ENCODE assay signal across 8 cellular contexts in the genomic region with DNA sequence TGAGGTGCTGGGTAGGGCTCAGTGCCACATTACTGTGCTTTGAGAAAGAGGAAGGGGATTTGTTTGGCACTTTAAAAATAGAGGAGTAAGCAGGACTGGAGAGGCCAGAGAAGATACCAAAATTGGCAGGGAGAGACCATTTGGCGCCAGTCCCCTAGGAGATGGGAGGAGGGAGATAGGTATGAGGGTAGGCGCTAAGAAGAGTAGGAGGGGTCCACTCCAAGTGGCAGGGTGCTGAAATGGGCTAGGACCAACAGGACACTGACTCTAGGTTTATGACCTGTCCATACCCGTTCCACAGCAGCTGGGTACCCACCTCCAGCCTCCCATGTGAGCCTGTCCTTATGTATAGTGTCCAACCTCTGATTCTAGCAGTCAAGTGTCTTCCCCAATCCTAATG. TPM values are rescaled to one million over a fixed set of nuclear protein-coding genes. Genes with fewer than 3 reads are reported as not detected.
DNase-seq lines count a peak whose midpoint lies in the region; ATAC-seq and TF ChIP-seq lines count a peak whose summit lies in the region.

No MANE protein-coding gene starts in this region.

- H3K4me3 ChIP-seq in GM23248: no peak overlapping the region
- no peak overlapping the region for H3K4me3 ChIP-seq in SK-N-MC
- peak overlapping the region in 1 of 2 donors; percentile 95 for H3K4me3 ChIP-seq in gastroesophageal sphincter
- H3K4me3 ChIP-seq in sigmoid colon: peak overlapping the region in 1 of 4 donors; percentile 77

- H3K36me3 ChIP-seq in GM23248 (ENCODE audit: low read depth): no peaks in the 10 kb centered on the region
- H3K36me3 ChIP-seq in SK-N-MC (ENCODE audit: insufficient read depth, low read length): peaks cover 15% of the 10 kb centered on the region; the same call in 1 of the 2 replicates
- peaks cover 0 to 33% of the 10 kb centered on the region in 2 donors for H3K36me3 ChIP-seq in gastroesophageal sphincter
- H3K36me3 ChIP-seq in sigmoid colon: peaks cover 0 to 26% (median 7%) of the 10 kb centered on the region in 4 donors

- H3K9ac ChIP-seq in GM23248 (no peak overlapping the region), SK-N-MC (ENCODE audit: insufficient read length) (no peak overlapping the region)

- no peak for TF ChIP-seq EP300 in gastroesophageal sphincter (IDR thresholded peaks at IDR 0.05)
- TF ChIP-seq EP300 in sigmoid colon (IDR thresholded peaks at IDR 0.05): no peak

- TF ChIP-seq POLR2A in gastroesophageal sphincter (IDR thresholded peaks at IDR 0.05) (no peak), sigmoid colon (IDR thresholded peaks at IDR 0.05) (no peak)

- H2AFZ ChIP-seq in GM23248: no peak overlapping the region

- in situ Hi-C loops in GM23248 (cut with MboI): no loop called here

- H3K27me3 ChIP-seq in GM23248 (replicated peaks; ENCODE audit: insufficient read depth) (no peaks in the 10 kb centered on the region), gastroesophageal sphincter (no peaks in the 10 kb centered on the region), sigmoid colon (no peaks in the 10 kb centered on the region)

- peaks cover 9% of the 10 kb centered on the region; the same call in 1 of the 2 replicates for H3F3A ChIP-seq in GM23248 (ENCODE audit: insufficient read depth)

- no peaks in the 10 kb centered on the region for H3K9me2 ChIP-seq in GM23248 (ENCODE audit: insufficient read depth)

- 80 to 86% methylated on average over 3 of the region's 3 CpGs for WGBS in GM23248 (ENCODE audit: low coverage in 1 of 2, low lambda C conversion rate in 2 of 2, missing lambda C conversion rate in 2 of 2), 2 experiments
- WGBS in gastroesophageal sphincter (ENCODE audit: low coverage in 1 of 2), 2 donors: 66 to 90% methylated on average over 2 to 3 of the region's 3 CpGs
- WGBS in sigmoid colon, 2 donors: 67 to 91% methylated on average over 3 of the region's 3 CpGs

- DNase-seq in GM23248 (no peak), SK-N-MC (ENCODE audit: low read depth, low spot score) (no peak), sigmoid colon (no peak), UCSD-AML1 (lab: John Stamatoyannopoulos, UW; ENCODE audit: unreplicated experiment) (no peak), NCI-H1417 (lab: John Stamatoyannopoulos, UW) (no peak)

- intact Hi-C loops in sigmoid colon (cut with DNase I): loop anchor here (5.0 kb wide), 1 partner anchor 37 kb away; a partner anchor contains a TSS

- peaks cover 69% of the 10 kb centered on the region for H3K79me2 ChIP-seq in GM23248 (ENCODE audit: insufficient read depth)

- H3K4me1 ChIP-seq in GM23248 (ENCODE audit: insufficient read depth) (peaks cover 12% of the 10 kb centered on the region), gastroesophageal sphincter (peaks cover 0 to 84% (median 44%) of the 10 kb centered on the region in 3 donors), sigmoid colon (peaks cover 0 to 64% (median 56%) of the 10 kb centered on the region in 4 donors)

- TF ChIP-seq CTCF in gastroesophageal sphincter (IDR thresholded peaks at IDR 0.05) (no peak), sigmoid colon (IDR thresholded peaks at IDR 0.05) (no peak)

- 0 out of 2 replicates have a peak overlapping the region, but pooled peaks have one; percentile 11 for H3K27ac ChIP-seq in GM23248
- peak overlapping the region; percentile 80; the same call in 1 of the 2 replicates for H3K27ac ChIP-seq in SK-N-MC
- peak overlapping the region in 3 of 4 donors; percentile 85 to 96 (median 96) for H3K27ac ChIP-seq in gastroesophageal sphincter
- H3K27ac ChIP-seq in sigmoid colon: peak overlapping the region; percentile 93 to 98 (median 97)

- no peak for ATAC-seq in gastroesophageal sphincter
- ATAC-seq in GM18861 (IDR thresholded peaks at IDR 0.05; ENCODE audit: unreplicated experiment): no peak
- ATAC-seq in HG03378 (IDR thresholded peaks at IDR 0.05; ENCODE audit: unreplicated experiment): no peak

- H3K9me3 ChIP-seq in GM23248 (ENCODE audit: low read depth): no peaks in the 10 kb centered on the region
- H3K9me3 ChIP-seq in SK-N-MC (ENCODE audit: low read depth, low read length): no peaks in the 10 kb centered on the region
- no peaks in the 10 kb centered on the region for H3K9me3 ChIP-seq in gastroesophageal sphincter
- no peaks in the 10 kb centered on the region for H3K9me3 ChIP-seq in sigmoid colon

- no peak overlapping the region for H3K4me2 ChIP-seq in GM23248 (ENCODE audit: unreplicated experiment)

- H4K20me1 ChIP-seq in GM23248 (ENCODE audit: insufficient read depth): no peaks in the 10 kb centered on the region

RNA-seq across cellular contexts. Expression of a gene that starts 1.0 kb away (rescaled TPM):
- total RNA-seq in GM23248 (2014; rRNA removed; shearing (Covaris generic)): 3.7 and 7.5 TPM in 2 replicates
- 16.7 and 21.0 TPM in 2 replicates for polyA plus RNA-seq in GM23248 (2016; fragmentation: Nextera tagmentation; extraction: Ambion mirVana)
- 10 to 100 TPM; 13.9 to 21.2 (median 15.6) TPM for total RNA-seq in gastroesophageal sphincter
- 10 to 100 TPM; 13.7 to 23.3 (median 15.0) TPM for total RNA-seq in sigmoid colon
- 10 to 100 TPM; 17.8 to 32.9 (median 18.6) TPM for polyA plus RNA-seq in sigmoid colon

RNA-seq across cellular contexts. Expression of a gene that starts 3.9 kb away (rescaled TPM):
- 120 and 141 TPM in 2 replicates for total RNA-seq in GM23248 (2014; rRNA removed; shearing (Covaris generic))
- polyA plus RNA-seq in GM23248 (2016; fragmentation: Nextera tagmentation; extraction: Ambion mirVana): 91.9 and 93.1 TPM in 2 replicates
- total RNA-seq in gastroesophageal sphincter: 100 to 1,000 TPM in 3 of 4 donors, 10 to 100 TPM in 1; 64.8 to 115 (median 106) TPM
- 10 to 100 TPM; 50.7 to 80.3 (median 76.1) TPM for total RNA-seq in sigmoid colon
- 10 to 100 TPM; 25.7 to 97.5 (median 28.8) TPM for polyA plus RNA-seq in sigmoid colon

RNA-seq across cellular contexts. Expression of a gene that starts 8.2 kb away (rescaled TPM):
- total RNA-seq in GM23248 (2014; rRNA removed; shearing (Covaris generic)): 4.3 and 11.1 TPM in 2 replicates
- polyA plus RNA-seq in GM23248 (2016; fragmentation: Nextera tagmentation; extraction: Ambion mirVana): 3.6 and 4.4 TPM in 2 replicates
- 10 to 100 TPM in 1 of 4 donors, 1 to 10 TPM in 3; 5.1 to 10.4 (median 6.8) TPM for total RNA-seq in gastroesophageal sphincter
- total RNA-seq in sigmoid colon: 10 to 100 TPM in 2 of 4 donors, 1 to 10 TPM in 2; 7.9 to 13.8 (median 10.2) TPM
- 10 to 100 TPM in 2 of 3 donors, 1 to 10 TPM in 1; 7.9 to 18.0 (median 16.8) TPM for polyA plus RNA-seq in sigmoid colon

RNA-seq across cellular contexts. Expression of a gene that starts 12.9 kb away (rescaled TPM):
- total RNA-seq in GM23248 (2014; rRNA removed; shearing (Covaris generic)): 3.9 and 17.5 TPM in 2 replicates
- 4.0 and 6.1 TPM in 2 replicates for polyA plus RNA-seq in GM23248 (2016; fragmentation: Nextera tagmentation; extraction: Ambion mirVana)
- 10 to 100 TPM; 10.2 to 46.5 (median 32.3) TPM for total RNA-seq in gastroesophageal sphincter
- total RNA-seq in sigmoid colon: 10 to 100 TPM; 17.9 to 34.9 (median 23.1) TPM
- polyA plus RNA-seq in sigmoid colon: 10 to 100 TPM in 1 of 3 donors, 1 to 10 TPM in 2; 4.9 to 41.6 (median 9.0) TPM

RNA-seq across cellular contexts. Expression of a gene that starts 18.0 kb away (rescaled TPM):
- 189 and 242 TPM in 2 replicates for total RNA-seq in GM23248 (2014; rRNA removed; shearing (Covaris generic))
- 183 and 186 TPM in 2 replicates for polyA plus RNA-seq in GM23248 (2016; fragmentation: Nextera tagmentation; extraction: Ambion mirVana)
- total RNA-seq in gastroesophageal sphincter: 100 to 1,000 TPM; 158 to 193 (median 180) TPM
- 100 to 1,000 TPM; 171 to 293 (median 219) TPM for total RNA-seq in sigmoid colon
- polyA plus RNA-seq in sigmoid colon: 100 to 1,000 TPM; 220 to 324 (median 286) TPM

Comparison
In these comparisons a context has a peak if more than half of its experiments do, and no peak if none do; other contexts are left out.
1. H3K27ac ChIP-seq: peak in every context shown above with its lines; median percentile 97 in sigmoid colon; 96 in gastroesophageal sphincter; 80 in SK-N-MC; 11 in GM23248.